19 cellular contexts compared by ENCODE assay signal in genomic region chr12:117889098-117889497, GRCh38.
"Had no signal": no experiment of that assay in that cellular context is flagged by ENCODE, and none has a peak within 500 bp of the region (broad histone marks: within the 10 kb centered on the region; RNA-seq: fewer than 3 reads in every experiment).

No MANE protein-coding gene starts in this region.

- DNase-seq: activated CD4-positive, alpha-beta T cell treated with anti-CD3 and anti-CD28 coated beads for 1 hour; activated CD4-positive, alpha-beta T cell treated with anti-CD3 and anti-CD28 coated beads, Interleukin-2, amount 50 U/mL, for 4 hours; activated CD8-positive, alpha-beta memory T cell treated with anti-CD3 and anti-CD28 coated beads, Interleukin-2, amount 10 ng/mL, durations not matched to agents 7 days and 5 days; activated naive CD4-positive, alpha-beta T cell; activated naive CD8-positive, alpha-beta T cell treated with anti-CD3 and anti-CD28 coated beads for 36 hours; amniotic stem cell; dermis blood vessel endothelial cell; effector memory CD8-positive, alpha-beta T cell; esophagus squamous epithelium; heart right ventricle; immature natural killer cell; kidney glomerular epithelial cell; left ventricle myocardium inferior; nephron progenitor cell; occipital lobe; posterior cingulate gyrus; retina; stimulated activated naive CD4-positive, alpha-beta T cell; WERI-Rb-1 had no signal

- H3K4me3 Mint-ChIP-seq: activated CD8-positive, alpha-beta memory T cell treated with anti-CD3 and anti-CD28 coated beads, Interleukin-2, amount 10 ng/mL, durations not matched to agents 7 days and 5 days; activated naive CD8-positive, alpha-beta T cell treated with anti-CD3 and anti-CD28 coated beads for 36 hours; effector memory CD8-positive, alpha-beta T cell; immature natural killer cell; nephron progenitor cell had no signal

- H3K4me1 Mint-ChIP-seq: activated CD8-positive, alpha-beta memory T cell treated with anti-CD3 and anti-CD28 coated beads, Interleukin-2, amount 10 ng/mL, durations not matched to agents 7 days and 5 days; activated naive CD8-positive, alpha-beta T cell treated with anti-CD3 and anti-CD28 coated beads for 36 hours; immature natural killer cell; nephron progenitor cell had no signal

- H3K36me3 Mint-ChIP-seq: activated CD8-positive, alpha-beta memory T cell treated with anti-CD3 and anti-CD28 coated beads, Interleukin-2, amount 10 ng/mL, durations not matched to agents 7 days and 5 days; activated naive CD8-positive, alpha-beta T cell treated with anti-CD3 and anti-CD28 coated beads for 36 hours; immature natural killer cell had no signal

- H3K9me3 Mint-ChIP-seq: activated naive CD8-positive, alpha-beta T cell treated with anti-CD3 and anti-CD28 coated beads for 36 hours; nephron progenitor cell had no signal

- ATAC-seq: activated CD8-positive, alpha-beta memory T cell treated with anti-CD3 and anti-CD28 coated beads, Interleukin-2, amount 10 ng/mL, durations not matched to agents 7 days and 5 days; effector memory CD8-positive, alpha-beta T cell; heart right ventricle had no signal

- H3K27ac Mint-ChIP-seq: activated CD8-positive, alpha-beta memory T cell treated with anti-CD3 and anti-CD28 coated beads, Interleukin-2, amount 10 ng/mL, durations not matched to agents 7 days and 5 days; activated naive CD8-positive, alpha-beta T cell treated with anti-CD3 and anti-CD28 coated beads for 36 hours; immature natural killer cell; nephron progenitor cell had no signal
